ENCODE assay signal across 29 cellular contexts in genomic region chr16:85134076-85134793, GRCh38. TPM values are rescaled to one million over a fixed set of nuclear protein-coding genes. Genes with fewer than 3 reads are reported as not detected.
"Had no signal": no experiment of that assay in that cellular context is flagged by ENCODE, and none has a peak within 500 bp of the region (broad histone marks: within the 10 kb centered on the region; RNA-seq: fewer than 3 reads in every experiment).

No MANE protein-coding gene starts in this region.

- H3K79me2 ChIP-seq: parathyroid adenoma had no signal

- H3K27me3 ChIP-seq: dorsolateral prefrontal cortex, tibial nerve, uterus had no signal

- DNase-seq: activated CD4-positive, alpha-beta T cell treated with anti-CD3 and anti-CD28 coated beads, Interleukin-2, amount 50 U/mL, for 1 hour; activated CD4-positive, CD25-positive, alpha-beta regulatory T cell treated with anti-CD3 and anti-CD28 coated beads, Interleukin-2, amount 50 U/mL, for 72 hours; activated CD8-positive, alpha-beta memory T cell treated with anti-CD3 and anti-CD28 coated beads, Interleukin-2, amount 50 U/mL, for 4 hours; activated naive CD4-positive, alpha-beta T cell treated with anti-CD3 and anti-CD28 coated beads for 36 hours; activated T-cell treated with anti-CD3 and anti-CD28 coated beads, Interleukin-2, amount 50 U/mL, for 4 hours; anterior cingulate cortex; central memory CD4-positive, alpha-beta T cell; dorsolateral prefrontal cortex; endodermal cell; foreskin keratinocyte; glutamatergic neuron; naive thymus-derived CD8-positive, alpha-beta T cell; stimulated activated CD4-positive, alpha-beta T cell treated with anti-CD3 and anti-CD28 coated beads, Interleukin-2, amount 100 ng/mL, for 24 hours; stimulated activated naive CD8-positive, alpha-beta T cell treated with anti-CD3 and anti-CD28 coated beads, Interleukin-15, Interleukin-2, amounts not matched to agents 100 U/mL and 50 U/mL, for 24 hours; substantia nigra; T-helper 17 cell had no signal

- H3K36me3 ChIP-seq: neutrophil, tibial nerve, uterus had no signal

- H3K4me3 ChIP-seq: dorsolateral prefrontal cortex, tibial nerve, uterus had no signal

- H3K4me1 Mint-ChIP-seq: endodermal cell had no signal

- H3K9me3 Mint-ChIP-seq: activated naive CD4-positive, alpha-beta T cell treated with anti-CD3 and anti-CD28 coated beads for 36 hours; activated T-cell treated with anti-CD3 and anti-CD28 coated beads, Interleukin-2, amount 50 U/mL, for 4 hours; naive thymus-derived CD8-positive, alpha-beta T cell had no signal

- H3K4me3 Mint-ChIP-seq: activated naive CD4-positive, alpha-beta T cell treated with anti-CD3 and anti-CD28 coated beads for 36 hours; activated T-cell treated with anti-CD3 and anti-CD28 coated beads, Interleukin-2, amount 50 U/mL, for 4 hours; brain; endodermal cell; naive thymus-derived CD8-positive, alpha-beta T cell; T-helper 17 cell had no signal

- H3K9ac ChIP-seq: parathyroid adenoma had no signal

- H3K27ac ChIP-seq: dorsolateral prefrontal cortex, foreskin keratinocyte, neutrophil, parathyroid adenoma, VCaP had no signal

- FAIRE-seq: colon had no signal

- H3K36me3 Mint-ChIP-seq: brain; naive thymus-derived CD8-positive, alpha-beta T cell had no signal

- H3K9me3 ChIP-seq: neutrophil, uterus had no signal

- H3K27ac Mint-ChIP-seq: activated naive CD4-positive, alpha-beta T cell treated with anti-CD3 and anti-CD28 coated beads for 36 hours; endodermal cell had no signal

- H2AFZ ChIP-seq: parathyroid adenoma had no signal

- H3K4me1 ChIP-seq: foreskin keratinocyte had no signal

- ATAC-seq: activated T-cell treated with anti-CD3 and anti-CD28 coated beads, Interleukin-2, amount 50 U/mL, for 4 hours; foreskin keratinocyte; naive thymus-derived CD8-positive, alpha-beta T cell; stimulated activated naive CD8-positive, alpha-beta T cell treated with anti-CD3 and anti-CD28 coated beads, Interleukin-15, Interleukin-2, amounts not matched to agents 100 U/mL and 50 U/mL, for 24 hours; T-helper 17 cell had no signal

RNA-seq across cellular contexts. Expression of gene CIBAR2, which starts 22.0 kb away (rescaled TPM):
- total RNA-seq: activated naive CD4-positive, alpha-beta T cell treated with anti-CD3 and anti-CD28 coated beads for 36 hours; activated T-cell treated with anti-CD3 and anti-CD28 coated beads, Interleukin-2, amount 50 U/mL, for 4 hours; endodermal cell; epithelial cell of proximal tubule; fibroblast of lung; foreskin keratinocyte; kidney epithelial cell; lower leg skin; mesenteric fat pad; naive thymus-derived CD8-positive, alpha-beta T cell; renal cortical epithelial cell; T-helper 17 cell; tibial nerve had no signal
- polyA plus RNA-seq: fibroblast of lung; foreskin keratinocyte; naive thymus-derived CD8-positive, alpha-beta T cell had no signal
